9 cellular contexts compared by ENCODE assay signal in genomic region chr17:384622-385194, GRCh38. TPM values are rescaled to one million over a fixed set of nuclear protein-coding genes. Genes with fewer than 3 reads are reported as not detected.
DNase-seq lines count a peak whose midpoint lies in the region; ATAC-seq, FAIRE-seq and TF ChIP-seq lines count a peak whose summit lies in the region.
"Had no signal": no experiment of that assay in that cellular context is flagged by ENCODE, and none has a peak within 500 bp of the region (broad histone marks: within the 10 kb centered on the region; RNA-seq: fewer than 3 reads in every experiment).

No MANE protein-coding gene starts in this region.

- no peaks in the 10 kb centered on the region for H3K9me3 ChIP-seq in Caco-2
- no peaks in the 10 kb centered on the region for H3K9me3 ChIP-seq in hepatocyte (ENCODE audit: low read depth)

- DNase-seq in Caco-2, result no peak
- DNase-seq in WTC11 (ENCODE audit: low spot score), result no peak
- DNase-seq in hepatocyte (ENCODE audit: low spot score), result no peak
- DNase-seq in GM12892 (ENCODE audit: insufficient read length), result no peak
- no peak for DNase-seq in effector CD4-positive, alpha-beta T cell
- no peak for DNase-seq in activated CD8-positive, alpha-beta memory T cell treated with anti-CD3 and anti-CD28 coated beads, Interleukin-2, amount 50 U/mL, for 48 hours
- no peak for DNase-seq in C1 segment of cervical spinal cord (lab: John Stamatoyannopoulos, UW)
- DNase-seq: NCI-H1105 treated with DMSO at 0.1 percent for 48 hours had no signal

- peak overlapping the region; percentile 99 for H3K4me2 ChIP-seq in hepatocyte

- H3K36me3 Mint-ChIP-seq in Caco-2 (ENCODE audit: insufficient read depth, unreplicated experiment), result peaks cover 15% of the 10 kb centered on the region
- H3K36me3 Mint-ChIP-seq in WTC11, result peaks cover 5% of the 10 kb centered on the region

- H3K4me3 ChIP-seq in Caco-2 (ENCODE audit: low read depth, low read length) (peak overlapping the region; percentile 65), hepatocyte (peak overlapping the region; percentile 55), rectal smooth muscle tissue (ENCODE audit: low read length) (peak overlapping the region; percentile 52)

- POLR2A ChIA-PET in Caco-2 (lab: Charles Lee), result no interaction called here
- POLR2A ChIA-PET in WTC11 (lab: Charles Lee), result no interaction called here

- H3K4me3 Mint-ChIP-seq in Caco-2 (ENCODE audit: unreplicated experiment) (peak overlapping the region; percentile 64), WTC11 (peak overlapping the region; percentile 68)

- no peaks in the 10 kb centered on the region for H3K79me2 ChIP-seq in hepatocyte

- H3K9me3 Mint-ChIP-seq in Caco-2 (ENCODE audit: unreplicated experiment) (no peaks in the 10 kb centered on the region), WTC11 (peaks cover 12% of the 10 kb centered on the region)

- TF ChIP-seq POLR2A in GM12892 (IDR thresholded peaks at IDR 0.05; ENCODE audit: low read depth, low read length), result no peak

- no peaks in the 10 kb centered on the region for H3K9me2 ChIP-seq in hepatocyte (replicated peaks; ENCODE audit: insufficient read depth)

- H4K20me1 ChIP-seq in hepatocyte (ENCODE audit: insufficient read depth, poor library complexity, severe bottlenecking), result no peaks in the 10 kb centered on the region

- H3K36me3 ChIP-seq in Caco-2 (ENCODE audit: control insufficient read depth, insufficient read depth, low read length) (no peaks in the 10 kb centered on the region), hepatocyte (replicated peaks; ENCODE audit: insufficient read depth, low read depth) (no peaks in the 10 kb centered on the region), rectal smooth muscle tissue (ENCODE audit: control insufficient read depth, insufficient read depth, low read length) (no peaks in the 10 kb centered on the region)

- 68% methylated on average over 11 of the region's 38 CpGs for WGBS in hepatocyte (ENCODE audit: low lambda C conversion rate, missing lambda C conversion rate)

- H3K27me3 ChIP-seq in Caco-2 (replicated peaks; ENCODE audit: control insufficient read depth, insufficient read depth, low read length) (no peaks in the 10 kb centered on the region), hepatocyte (no peaks in the 10 kb centered on the region), rectal smooth muscle tissue (ENCODE audit: control insufficient read depth, insufficient read depth, low read length) (no peaks in the 10 kb centered on the region)

- no peaks in the 10 kb centered on the region for H3K27me3 Mint-ChIP-seq in Caco-2 (ENCODE audit: insufficient read depth, unreplicated experiment)
- H3K27me3 Mint-ChIP-seq in WTC11 (ENCODE audit: low read depth), result peaks cover 61% of the 10 kb centered on the region

- H3K9ac ChIP-seq in rectal smooth muscle tissue (ENCODE audit: low read length), result no peak overlapping the region

- FAIRE-seq in GM12892 (lab: Jason Lieb, UNC), result no peak

- intact Hi-C loops in Caco-2 (cut with micrococcal nuclease; ENCODE audit: unreplicated experiment), result loop anchor here (2.0 to 5.0 kb wide), 2 partner anchors 32 to 77 kb away; partner anchors contain the start of gene RPH3AL

- no TSS peak for BruUV-seq in Caco-2 (replicated peaks; lab: Mats Ljungman, UMichigan)

- peak overlapping the region; percentile 93 for H2AFZ ChIP-seq in hepatocyte

- H3K27ac ChIP-seq in hepatocyte (no peak overlapping the region), rectal smooth muscle tissue (ENCODE audit: low read depth, low read length) (peak overlapping the region; percentile 37)

- TF ChIP-seq CTCF in Caco-2 (IDR thresholded peaks at IDR 0.05; ENCODE audit: insufficient read depth in 1 of 2, low read depth in 1 of 2, low read length in 1 of 2, severe bottlenecking in 1 of 2, unreplicated experiment in 1 of 2) (no peak), WTC11 (IDR thresholded peaks at IDR 0.05) (no peak), hepatocyte (IDR thresholded peaks at IDR 0.05; ENCODE audit: poor library complexity) (no peak)

- peaks cover 24% of the 10 kb centered on the region for H3K4me1 Mint-ChIP-seq in Caco-2 (ENCODE audit: low read depth, unreplicated experiment)
- peaks cover 33% of the 10 kb centered on the region for H3K4me1 Mint-ChIP-seq in WTC11

- peak; percentile 6; the same call in 1 of the 2 replicates for ATAC-seq in WTC11

- CTCF ChIA-PET in Caco-2 (lab: Charles Lee), result interaction anchor here (0.8 kb wide), 1 partner anchor 612 kb away, joined by 3 read pairs; the partner anchor contains the start of gene TIMM22
- CTCF ChIA-PET in WTC11 (lab: Charles Lee), result interaction anchor here (0.7 to 2.0 kb wide), 6 partner anchors 8 to 316 kb away, joined by 3 to 13 read pairs (median 4); no protein-coding TSS in a partner anchor

- H3K27ac Mint-ChIP-seq in Caco-2 (ENCODE audit: unreplicated experiment) (peak overlapping the region; percentile 1), WTC11 (no peak overlapping the region)

- H3K4me1 ChIP-seq in Caco-2 (peaks cover 22% of the 10 kb centered on the region), hepatocyte (ENCODE audit: insufficient read depth) (peaks cover 30% of the 10 kb centered on the region), rectal smooth muscle tissue (ENCODE audit: control insufficient read depth, insufficient read depth, low read length) (no peaks in the 10 kb centered on the region)

TF ChIP-seq in WTC11, 78 proteins besides CTCF, POLR2A, EP300 and RAD21:
- 0 out of 2 replicates have a peak, but pooled peaks have one; percentile 11 for TF ChIP-seq PRDM15 (CRISPR knock-in tag; IDR thresholded peaks at IDR 0.05)
- TF ChIP-seq, protein P1, sequence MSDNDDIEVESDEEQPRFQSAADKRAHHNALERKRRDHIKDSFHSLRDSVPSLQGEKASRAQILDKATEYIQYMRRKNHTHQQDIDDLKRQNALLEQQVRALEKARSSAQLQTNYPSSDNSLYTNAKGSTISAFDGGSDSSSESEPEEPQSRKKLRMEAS (CRISPR knock-in tag; IDR thresholded peaks at IDR 0.05), result no peak
- TF ChIP-seq MYBL2 (CRISPR knock-in tag; IDR thresholded peaks at IDR 0.05), result no peak

RNA-seq across cellular contexts. Expression of gene RPH3AL, which starts 32.1 kb away (rescaled TPM):
- 36.0 and 37.0 TPM in 2 replicates for total RNA-seq in Caco-2 (2022)
- 2.0 to 4.6 TPM (median 3.7 TPM) in 3 replicates for total RNA-seq in WTC11 (2021)
- total RNA-seq in hepatocyte, result 7.0 and 10.2 TPM in 2 replicates
- 7.6 and 12.0 TPM in 2 replicates for polyA plus RNA-seq in hepatocyte
- polyA plus RNA-seq in GM12892 (2012; ENCODE audit: missing spikeins), result not detected
